10 cellular contexts compared by ENCODE assay signal in the genomic region with DNA sequence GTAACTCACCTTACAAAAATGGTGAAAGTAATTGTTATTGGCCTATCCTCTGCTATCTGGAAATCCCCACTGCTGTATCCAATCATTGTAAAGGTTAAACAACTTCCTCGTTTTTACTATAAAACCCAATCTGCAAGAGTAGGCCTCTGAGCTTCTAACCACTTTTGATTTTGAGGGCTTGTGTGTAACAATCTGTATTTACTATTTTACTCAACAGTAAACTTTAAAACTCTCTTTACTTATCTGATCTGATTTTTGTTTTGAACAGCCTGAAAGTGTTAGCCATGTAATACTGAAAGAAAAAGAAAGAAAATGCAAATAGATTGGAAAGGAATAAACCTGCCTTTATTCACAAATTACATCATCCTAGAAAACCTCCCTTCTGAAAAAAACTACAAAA.
DNase-seq lines count a peak whose midpoint lies in the region; ATAC-seq and FAIRE-seq lines count a peak whose summit lies in the region.
"Had no signal": no experiment of that assay in that cellular context is flagged by ENCODE, and none has a peak within 500 bp of the region (broad histone marks: within the 10 kb centered on the region; RNA-seq: fewer than 3 reads in every experiment).

No MANE protein-coding gene starts in this region.

- no peak for FAIRE-seq in RCC 7860 (lab: Jason Lieb, UNC)

- no peaks in the 10 kb centered on the region for H3K27me3 Mint-ChIP-seq in activated naive CD4-positive, alpha-beta T cell treated with anti-CD3 and anti-CD28 coated beads, Interleukin-2, amount 10 ng/mL, durations not matched to agents 7 days and 5 days

- H3K36me3 Mint-ChIP-seq in activated naive CD4-positive, alpha-beta T cell treated with anti-CD3 and anti-CD28 coated beads, Interleukin-2, amount 10 ng/mL, durations not matched to agents 7 days and 5 days, result peaks cover 7% of the 10 kb centered on the region

- H3K27ac Mint-ChIP-seq in activated naive CD4-positive, alpha-beta T cell treated with anti-CD3 and anti-CD28 coated beads, Interleukin-2, amount 10 ng/mL, durations not matched to agents 7 days and 5 days, result peak overlapping the region; percentile 86

- DNase-seq in activated naive CD4-positive, alpha-beta T cell treated with anti-CD3 and anti-CD28 coated beads, Interleukin-2, amount 10 ng/mL, durations not matched to agents 7 days and 5 days, result no peak
- DNase-seq in activated naive CD4-positive, alpha-beta T cell treated with anti-CD3 and anti-CD28 coated beads, Interleukin-2, amount 50 U/mL, for 16 hours, result no peak
- DNase-seq in RPMI7951 (ENCODE audit: low read depth) (peak; percentile 2), nucleus accumbens (lab: John Stamatoyannopoulos, UW) (no peak), RCC 7860 (ENCODE audit: low spot score) (no peak), 8988T (no peak)
- no peak for DNase-seq in stimulated activated naive CD8-positive, alpha-beta T cell treated with anti-CD3 and anti-CD28 coated beads, Interleukin-15, Interleukin-2, amounts not matched to agents 100 U/mL and 50 U/mL, for 24 hours
- DNase-seq: retina, substantia nigra had no signal

- peak; percentile 90 for ATAC-seq in HG02870 (IDR thresholded peaks at IDR 0.05; ENCODE audit: unreplicated experiment)
- peak; percentile 98 for ATAC-seq in stimulated activated naive CD8-positive, alpha-beta T cell treated with anti-CD3 and anti-CD28 coated beads, Interleukin-15, Interleukin-2, amounts not matched to agents 100 U/mL and 50 U/mL, for 24 hours

- H3K4me3 Mint-ChIP-seq in activated naive CD4-positive, alpha-beta T cell treated with anti-CD3 and anti-CD28 coated beads, Interleukin-2, amount 10 ng/mL, durations not matched to agents 7 days and 5 days, result no peak overlapping the region

- peaks cover 8% of the 10 kb centered on the region for H3K4me1 Mint-ChIP-seq in activated naive CD4-positive, alpha-beta T cell treated with anti-CD3 and anti-CD28 coated beads, Interleukin-2, amount 10 ng/mL, durations not matched to agents 7 days and 5 days

- CTCF ChIA-PET in activated naive CD4-positive, alpha-beta T cell treated with anti-CD3 and anti-CD28 coated beads, Interleukin-2, amount 10 ng/mL, durations not matched to agents 7 days and 5 days (lab: Charles Lee), result no interaction called here

- H3K9me3 Mint-ChIP-seq in activated naive CD4-positive, alpha-beta T cell treated with anti-CD3 and anti-CD28 coated beads, Interleukin-2, amount 10 ng/mL, durations not matched to agents 7 days and 5 days, result peaks cover 5% of the 10 kb centered on the region
